8 cellular contexts compared by ENCODE assay signal in the genomic region with DNA sequence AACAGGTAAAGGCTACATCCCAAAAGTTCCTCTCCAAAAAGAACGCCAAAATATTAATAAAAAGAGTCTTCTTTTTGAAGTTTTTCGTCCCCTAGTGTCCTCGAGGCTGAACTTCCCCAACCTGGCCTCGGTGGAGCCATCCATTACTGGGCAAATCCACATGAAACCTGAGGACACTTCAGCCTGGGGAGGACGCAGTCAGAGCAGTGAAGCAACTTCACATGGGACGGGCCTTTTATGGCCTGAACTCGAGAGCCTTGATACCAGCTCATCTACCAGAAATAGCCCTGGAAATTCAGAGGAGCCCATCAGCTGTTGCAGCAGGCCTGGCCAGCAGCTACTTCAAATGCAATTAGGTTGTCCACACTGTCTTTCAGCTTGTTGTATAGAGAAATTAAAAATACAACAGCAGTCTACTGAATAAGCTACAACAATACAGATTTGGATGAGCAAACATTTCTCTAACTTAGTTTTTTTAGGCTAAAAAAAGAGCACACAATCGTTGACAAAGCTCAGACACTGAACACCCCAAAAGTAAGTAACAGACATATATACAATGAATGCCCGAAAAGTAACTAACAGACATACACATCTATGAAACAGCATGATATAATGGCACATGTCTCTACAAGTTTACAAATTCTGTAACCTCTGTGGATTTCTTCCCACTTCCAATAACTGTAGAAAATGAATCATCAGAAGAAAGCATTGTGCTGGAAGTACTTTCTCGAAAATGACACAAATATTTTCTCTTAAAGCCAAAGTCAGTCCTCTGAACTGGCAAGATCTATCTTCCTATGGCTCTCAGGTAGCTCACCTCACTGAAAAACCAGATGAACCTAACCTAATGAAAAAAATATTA. TPM values are rescaled to one million over a fixed set of nuclear protein-coding genes. Genes with fewer than 3 reads are reported as not detected.
A peak's percentile ranks its signal among the peaks of the same experiment; 100 is the strongest.
DNase-seq lines count a peak whose midpoint lies in the region; ATAC-seq and TF ChIP-seq lines count a peak whose summit lies in the region.

A gene with protein sequence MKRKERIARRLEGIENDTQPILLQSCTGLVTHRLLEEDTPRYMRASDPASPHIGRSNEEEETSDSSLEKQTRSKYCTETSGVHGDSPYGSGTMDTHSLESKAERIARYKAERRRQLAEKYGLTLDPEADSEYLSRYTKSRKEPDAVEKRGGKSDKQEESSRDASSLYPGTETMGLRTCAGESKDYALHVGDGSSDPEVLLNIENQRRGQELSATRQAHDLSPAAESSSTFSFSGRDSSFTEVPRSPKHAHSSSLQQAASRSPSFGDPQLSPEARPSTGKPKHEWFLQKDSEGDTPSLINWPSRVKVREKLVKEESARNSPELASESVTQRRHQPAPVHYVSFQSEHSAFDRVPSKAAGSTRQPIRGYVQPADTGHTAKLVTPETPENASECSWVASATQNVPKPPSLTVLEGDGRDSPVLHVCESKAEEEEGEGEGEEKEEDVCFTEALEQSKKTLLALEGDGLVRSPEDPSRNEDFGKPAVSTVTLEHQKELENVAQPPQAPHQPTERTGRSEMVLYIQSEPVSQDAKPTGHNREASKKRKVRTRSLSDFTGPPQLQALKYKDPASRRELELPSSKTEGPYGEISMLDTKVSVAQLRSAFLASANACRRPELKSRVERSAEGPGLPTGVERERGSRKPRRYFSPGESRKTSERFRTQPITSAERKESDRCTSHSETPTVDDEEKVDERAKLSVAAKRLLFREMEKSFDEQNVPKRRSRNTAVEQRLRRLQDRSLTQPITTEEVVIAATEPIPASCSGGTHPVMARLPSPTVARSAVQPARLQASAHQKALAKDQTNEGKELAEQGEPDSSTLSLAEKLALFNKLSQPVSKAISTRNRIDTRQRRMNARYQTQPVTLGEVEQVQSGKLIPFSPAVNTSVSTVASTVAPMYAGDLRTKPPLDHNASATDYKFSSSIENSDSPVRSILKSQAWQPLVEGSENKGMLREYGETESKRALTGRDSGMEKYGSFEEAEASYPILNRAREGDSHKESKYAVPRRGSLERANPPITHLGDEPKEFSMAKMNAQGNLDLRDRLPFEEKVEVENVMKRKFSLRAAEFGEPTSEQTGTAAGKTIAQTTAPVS (N-terminal part only) (minus strand): TSS at position 208 of the 862 bp plus-strand sequence. CDS start 79,913 bp downstream, outside the sequence.

- intact Hi-C loops in left colon (cut with DNase I, micrococcal nuclease), result no loop called here

- peaks cover 63% of the 10 kb centered on the region for H3K4me1 Mint-ChIP-seq in chondrocyte (ENCODE audit: low read depth)

- H3K27ac Mint-ChIP-seq in chondrocyte (ENCODE audit: unreplicated experiment), result peak within 1 kb of the TSS; percentile 97

- H3K27me3 Mint-ChIP-seq in chondrocyte (ENCODE audit: low read depth), result no peaks in the 10 kb centered on the region

- H3K4me3 ChIP-seq in BLaER1 (no peak within 1 kb of the TSS), thoracic aorta (peak within 1 kb of the TSS; percentile 71)

- ATAC-seq in HG03460 (IDR thresholded peaks at IDR 0.05; ENCODE audit: unreplicated experiment), result peak; percentile 16
- ATAC-seq in left colon, result peak; percentile 73
- ATAC-seq in thoracic aorta (ENCODE audit: insufficient number of reproducible peaks, low FRiP score, low read depth), result peak; percentile 86
- ATAC-seq in GM18502 (IDR thresholded peaks at IDR 0.05; ENCODE audit: poor library complexity, unreplicated experiment), result no peak
- no peak for ATAC-seq in HG02970 (IDR thresholded peaks at IDR 0.05; ENCODE audit: low FRiP score, unreplicated experiment)

- H3K27me3 ChIP-seq in BLaER1, result no peaks in the 10 kb centered on the region
- no peaks in the 10 kb centered on the region for H3K27me3 ChIP-seq in thoracic aorta (replicated peaks; ENCODE audit: insufficient read depth)

- peak within 1 kb of the TSS; percentile 70 for H3K4me3 Mint-ChIP-seq in chondrocyte (ENCODE audit: unreplicated experiment)

- no peaks in the 10 kb centered on the region for H3K9me3 Mint-ChIP-seq in chondrocyte (ENCODE audit: low read depth)

- peaks cover 9% of the 10 kb centered on the region; the same call in 1 of the 2 replicates for H3K36me3 ChIP-seq in BLaER1
- H3K36me3 ChIP-seq in thoracic aorta, result no peaks in the 10 kb centered on the region

- H4K20me1 ChIP-seq in BLaER1, result peaks cover 17% of the 10 kb centered on the region; the same call in 1 of the 2 replicates

- H3K36me3 Mint-ChIP-seq in chondrocyte (ENCODE audit: low read depth), result peaks cover 2% of the 10 kb centered on the region

- peak within 1 kb of the TSS; percentile 75 for H3K4me2 ChIP-seq in BLaER1

- no peak within 1 kb of the TSS for H3K27ac ChIP-seq in BLaER1
- H3K27ac ChIP-seq in thoracic aorta, result peak within 1 kb of the TSS; percentile 86 to 87

- no peak within 1 kb of the TSS for H3K9ac ChIP-seq in BLaER1

- H3K9me3 ChIP-seq in BLaER1 (no peaks in the 10 kb centered on the region; the same call in 1 of the 2 replicates), thoracic aorta (no peaks in the 10 kb centered on the region)

- peak; percentile 42 for TF ChIP-seq CTCF in chondrocyte (IDR thresholded peaks at IDR 0.05)
- TF ChIP-seq CTCF in thoracic aorta (IDR thresholded peaks at IDR 0.05), result peak; percentile 37

- H3K4me1 ChIP-seq in BLaER1 (peaks cover 50% of the 10 kb centered on the region), thoracic aorta (ENCODE audit: control insufficient read depth in 1 of 2, low read depth in 2 of 2) (peaks cover 22 to 61% of the 10 kb centered on the region in 2 donors)

- DNase-seq in chondrocyte (ENCODE audit: low spot score) (no peak), left colon (peak; percentile 63 to 87), thoracic aorta (ENCODE audit: low spot score) (no peak)
- DNase-seq in activated CD4-positive, alpha-beta T cell treated with anti-CD3 and anti-CD28 coated beads, Interleukin-2, amount 50 U/mL, for 1 hour, result no peak

RNA-seq across cellular contexts. Expression of the gene that starts here (rescaled TPM):
- total RNA-seq in chondrocyte, result 112 to 136 TPM (median 118 TPM) in 3 replicates
- 100 to 1,000 TPM in 1 of 2 donors, 10 to 100 TPM in 1; 66.6 to 154 TPM for total RNA-seq in left colon
- total RNA-seq in thoracic aorta, result 100 to 1,000 TPM; 349 to 483 TPM

Comparison
In these comparisons a context has a peak if more than half of its experiments do, and no peak if none do; other contexts are left out.
1. ATAC-seq: peak in HG03460 (single experiment), left colon (single experiment) and thoracic aorta (single experiment); none in GM18502 (single experiment) and HG02970 (single experiment).
2. DNase-seq: peak in left colon (2 of 2); none in chondrocyte (single experiment), thoracic aorta (single experiment) and activated CD4-positive, alpha-beta T cell treated with anti-CD3 and anti-CD28 coated beads, Interleukin-2, amount 50 U/mL, for 1 hour (single experiment).